Comparison of ENCODE assay signal across 11 cellular contexts in genomic region chr7:46145412-46145811, GRCh38.
DNase-seq lines count a peak whose midpoint lies in the region; ATAC-seq, FAIRE-seq and TF ChIP-seq lines count a peak whose summit lies in the region.
"Had no signal": no experiment of that assay in that cellular context is flagged by ENCODE, and none has a peak within 500 bp of the region (broad histone marks: within the 10 kb centered on the region; RNA-seq: fewer than 3 reads in every experiment).

No MANE protein-coding gene starts in this region.

- 59% methylated on average over 2 of the region's 2 CpGs for WGBS in suprapubic skin

- no peak for TF ChIP-seq CTCF in GM23338 (conservative IDR thresholded peaks at IDR 0.05; ENCODE audit: low read depth in 2 of 2)
- TF ChIP-seq CTCF in retinal pigment epithelial cell (conservative IDR thresholded peaks at IDR 0.05; ENCODE audit: low read depth, low read length): no peak
- no peak for TF ChIP-seq CTCF in suprapubic skin (IDR thresholded peaks at IDR 0.05)

- peaks cover 7% of the 10 kb centered on the region for H3K9me2 ChIP-seq in GM23338 (ENCODE audit: insufficient read depth)

- no peaks in the 10 kb centered on the region for H3K9me3 ChIP-seq in suprapubic skin

- no peak for FAIRE-seq in GM12891 (lab: Jason Lieb, UNC)

- peak overlapping the region; percentile 1; the same call in 1 of the 3 replicates for H3K4me3 Mint-ChIP-seq in GM23338
- no peak overlapping the region for H3K4me3 Mint-ChIP-seq in T-helper 2 cell treated with Interferon-gamma antibody and Interleukin-4, amounts not matched to agents 5 μg/mL and 100 μg/mL, for 36 hours
- H3K4me3 Mint-ChIP-seq: dendritic cell treated with granulocyte-macrophage colony-stimulating factor and Interleukin-4, amounts not matched to agents 40 ng/mL and 50 ng/mL, for 4 days had no signal

- TF ChIP-seq POLR2A in suprapubic skin (IDR thresholded peaks at IDR 0.05) (no peak), GM12891 (IDR thresholded peaks at IDR 0.05; ENCODE audit: low read depth, low read length) (no peak)

- peaks cover 28% of the 10 kb centered on the region for H3K4me1 Mint-ChIP-seq in GM23338
- H3K4me1 Mint-ChIP-seq in T-helper 2 cell treated with Interferon-gamma antibody and Interleukin-4, amounts not matched to agents 5 μg/mL and 100 μg/mL, for 36 hours (ENCODE audit: low read depth): no peaks in the 10 kb centered on the region

- ATAC-seq in GM23338: peak; percentile 99
- peak; percentile 85 to 90 for ATAC-seq in left cardiac atrium

- H3K4me1 ChIP-seq in GM23338 (ENCODE audit: insufficient read depth) (peaks cover 13% of the 10 kb centered on the region), suprapubic skin (no peaks in the 10 kb centered on the region)

- no peaks in the 10 kb centered on the region; the same call in 2 of the 3 replicates for H3K9me3 Mint-ChIP-seq in GM23338
- no peaks in the 10 kb centered on the region for H3K9me3 Mint-ChIP-seq in T-helper 2 cell treated with Interferon-gamma antibody and Interleukin-4, amounts not matched to agents 5 μg/mL and 100 μg/mL, for 36 hours
- H3K9me3 Mint-ChIP-seq: dendritic cell treated with granulocyte-macrophage colony-stimulating factor and Interleukin-4, amounts not matched to agents 40 ng/mL and 50 ng/mL, for 4 days had no signal

- no peaks in the 10 kb centered on the region for H3K36me3 Mint-ChIP-seq in GM23338 (ENCODE audit: low read depth)
- H3K36me3 Mint-ChIP-seq in T-helper 2 cell treated with Interferon-gamma antibody and Interleukin-4, amounts not matched to agents 5 μg/mL and 100 μg/mL, for 36 hours (ENCODE audit: low read depth): no peaks in the 10 kb centered on the region

- DNase-seq in GM23338 (ENCODE audit: low spot score) (peak; percentile 92), SW480 (ENCODE audit: low spot score) (peak; percentile 62), left cardiac atrium (peak; percentile 34), retinal pigment epithelial cell (ENCODE audit: low read depth) (peak; percentile 97), suprapubic skin (ENCODE audit: low spot score in 2 of 2) (no peak), GM12891 (ENCODE audit: insufficient read length, low spot score) (no peak), SKM-1 treated with dmso at 0.1 percent for 144 hours (lab: John Stamatoyannopoulos, UW; ENCODE audit: unreplicated experiment) (no peak)
- no peak for DNase-seq in T-helper 2 cell treated with Interferon-gamma antibody and Interleukin-4, amounts not matched to agents 5 μg/mL and 100 μg/mL, for 36 hours (ENCODE audit: low spot score)
- DNase-seq: activated CD4-positive, CD25-positive, alpha-beta regulatory T cell; NCI-H1436 treated with DMSO at 0.1 percent for 48 hours had no signal

- H3K4me3 ChIP-seq in GM23338: no peak overlapping the region
- no peak overlapping the region for H3K4me3 ChIP-seq in retinal pigment epithelial cell (ENCODE audit: low read length)
- H3K4me3 ChIP-seq in suprapubic skin: no peak overlapping the region

- peaks cover 2% of the 10 kb centered on the region for H3K27me3 Mint-ChIP-seq in GM23338 (ENCODE audit: insufficient read depth, low read depth, poor library complexity)
- H3K27me3 Mint-ChIP-seq in T-helper 2 cell treated with Interferon-gamma antibody and Interleukin-4, amounts not matched to agents 5 μg/mL and 100 μg/mL, for 36 hours (ENCODE audit: low read depth): no peaks in the 10 kb centered on the region
- H3K27me3 Mint-ChIP-seq: dendritic cell treated with granulocyte-macrophage colony-stimulating factor and Interleukin-4, amounts not matched to agents 40 ng/mL and 50 ng/mL, for 4 days had no signal

- no peaks in the 10 kb centered on the region for H4K20me1 ChIP-seq in GM23338 (replicated peaks; ENCODE audit: insufficient read depth)

- H3K4me2 ChIP-seq in GM23338: no peak overlapping the region

- H3K36me3 ChIP-seq in GM23338 (ENCODE audit: insufficient read depth) (no peaks in the 10 kb centered on the region), suprapubic skin (no peaks in the 10 kb centered on the region)

- intact Hi-C loops in left cardiac atrium (cut with DNase I): no loop called here

- H3K27me3 ChIP-seq in GM23338 (ENCODE audit: insufficient read depth): no peaks in the 10 kb centered on the region
- no peaks in the 10 kb centered on the region for H3K27me3 ChIP-seq in suprapubic skin

- TF ChIP-seq EP300 in suprapubic skin (IDR thresholded peaks at IDR 0.05): no peak

- H3K27ac ChIP-seq in GM23338 (ENCODE audit: low read depth): peak overlapping the region; percentile 81
- no peak overlapping the region for H3K27ac ChIP-seq in suprapubic skin

- no peaks in the 10 kb centered on the region for H3K79me2 ChIP-seq in GM23338 (replicated peaks; ENCODE audit: insufficient read depth)

- no peak overlapping the region for H2AFZ ChIP-seq in GM23338

- peak overlapping the region; percentile 87; the same call in 1 of the 2 replicates for H3K27ac Mint-ChIP-seq in GM23338
- no peak overlapping the region for H3K27ac Mint-ChIP-seq in T-helper 2 cell treated with Interferon-gamma antibody and Interleukin-4, amounts not matched to agents 5 μg/mL and 100 μg/mL, for 36 hours
- H3K27ac Mint-ChIP-seq: dendritic cell treated with granulocyte-macrophage colony-stimulating factor and Interleukin-4, amounts not matched to agents 40 ng/mL and 50 ng/mL, for 4 days had no signal

- H3F3A ChIP-seq in GM23338 (replicated peaks; ENCODE audit: low read depth): no peaks in the 10 kb centered on the region

TF ChIP-seq in GM23338, 12 proteins besides CTCF, POLR2A, EP300 and RAD21 (continues in another document):
- TF ChIP-seq ETS1 (IDR thresholded peaks at IDR 0.05) (no peak), NANOG (IDR thresholded peaks at IDR 0.05; ENCODE audit: borderline replicate concordance) (no peak), ZNF114 (CRISPR knock-in tag; IDR thresholded peaks at IDR 0.05) (peak; percentile 43; the same call in 1 of the 2 replicates), STAT1 (IDR thresholded peaks at IDR 0.05; ENCODE audit: unreplicated experiment) (no peak), ZNF331 (CRISPR knock-in tag; IDR thresholded peaks at IDR 0.05; ENCODE audit: low read depth) (no peak)

TF ChIP-seq in GM12891, 5 proteins besides CTCF, POLR2A, EP300 and RAD21:
- no peak for TF ChIP-seq POLR2AphosphoS5 (IDR thresholded peaks at IDR 0.05; ENCODE audit: low read depth, low read length)
- TF ChIP-seq POU2F2 (IDR thresholded peaks at IDR 0.05; ENCODE audit: low read depth, low read length): no peak
- TF ChIP-seq TAF1 (IDR thresholded peaks at IDR 0.05; ENCODE audit: low read depth, low read length): no peak
- TF ChIP-seq PAX5 (IDR thresholded peaks at IDR 0.05; ENCODE audit: insufficient read depth, low read length, severe bottlenecking): no peak
- no peak for TF ChIP-seq SPI1 (IDR thresholded peaks at IDR 0.05; ENCODE audit: low read depth, low read length)

Comparison
In these comparisons a context has a peak if more than half of its experiments do, and no peak if none do; other contexts are left out.
1. DNase-seq: peak in GM23338 (single experiment), SW480 (single experiment), left cardiac atrium (single experiment) and retinal pigment epithelial cell (single experiment); none in T-helper 2 cell treated with Interferon-gamma antibody and Interleukin-4, amounts not matched to agents 5 μg/mL and 100 μg/mL, for 36 hours (single experiment), suprapubic skin (0 of 2), GM12891 (single experiment) and SKM-1 treated with dmso at 0.1 percent for 144 hours (single experiment).